In the genomic region with DNA sequence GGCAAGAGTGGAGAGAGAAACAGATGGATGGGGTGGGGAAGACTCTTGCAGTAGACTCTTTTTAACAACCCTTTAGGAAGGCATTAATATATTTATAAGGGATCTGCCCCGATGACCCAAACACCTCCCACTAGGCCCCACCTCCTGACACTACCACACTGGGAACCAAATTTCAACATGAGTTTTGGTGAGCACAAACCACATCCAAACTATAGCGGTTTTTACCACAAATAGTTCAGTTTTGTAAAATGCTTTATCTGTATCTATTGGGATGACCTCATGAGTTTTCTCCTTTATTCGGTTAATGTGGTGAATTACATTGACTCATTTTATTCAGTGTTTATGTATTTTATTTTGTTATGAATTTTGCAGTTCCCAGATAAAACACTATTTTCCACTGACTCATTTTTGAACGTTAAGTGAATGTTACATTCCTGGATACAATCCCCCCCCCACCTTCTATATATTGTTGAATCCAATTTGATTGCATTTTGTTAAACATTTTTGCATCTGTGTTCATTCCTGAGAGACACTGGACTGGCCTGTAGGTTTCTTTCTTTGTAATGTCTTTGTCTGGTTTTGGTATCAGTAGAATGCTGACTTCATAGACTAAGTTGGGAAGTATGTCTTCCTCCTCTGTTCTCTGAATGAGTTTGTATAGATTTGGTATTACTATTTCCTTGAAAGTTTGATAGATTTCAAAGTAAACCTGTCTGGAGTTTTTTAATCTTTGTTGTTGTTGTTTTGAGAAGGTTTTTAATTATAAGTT, we compare ENCODE assay signal across 19 cellular contexts. TPM values are rescaled to one million over a fixed set of nuclear protein-coding genes. Genes with fewer than 3 reads are reported as not detected.
"Had no signal": no experiment of that assay in that cellular context is flagged by ENCODE, and none has a peak within 500 bp of the region (broad histone marks: within the 10 kb centered on the region; RNA-seq: fewer than 3 reads in every experiment).

No MANE protein-coding gene starts in this region.

- DNase-seq: activated gamma-delta T cell; amniotic stem cell; effector CD8-positive, alpha-beta T cell; heart left ventricle; left lung; mammary epithelial cell; nephron progenitor cell; nucleus accumbens; stimulated activated naive CD4-positive, alpha-beta T cell; transverse colon; uterus; WERI-Rb-1 had no signal

- H3K27me3 Mint-ChIP-seq: dendritic cell treated with granulocyte-macrophage colony-stimulating factor and Interleukin-4, amounts not matched to agents 40 ng/mL and 50 ng/mL, for 4 days had no signal

- FAIRE-seq: endothelial cell of umbilical vein had no signal

- ATAC-seq: gastroesophageal sphincter, heart left ventricle, left lung had no signal

- H3K27ac ChIP-seq: cardiac muscle cell, esophagus muscularis mucosa, gastroesophageal sphincter, heart left ventricle, left lung, suprapubic skin, transverse colon, uterus, WERI-Rb-1 had no signal

- H3K4me3 Mint-ChIP-seq: dendritic cell treated with granulocyte-macrophage colony-stimulating factor and Interleukin-4, amounts not matched to agents 40 ng/mL and 50 ng/mL, for 4 days; nephron progenitor cell had no signal

- H3K4me3 ChIP-seq: cardiac muscle cell, esophagus muscularis mucosa, gastroesophageal sphincter, heart left ventricle, left lung, suprapubic skin, transverse colon, uterus had no signal

- H3K27me3 ChIP-seq: cardiac muscle cell, esophagus muscularis mucosa, gastroesophageal sphincter, heart left ventricle, left lung, transverse colon, uterus had no signal

- H3K36me3 ChIP-seq: cardiac muscle cell, esophagus muscularis mucosa, gastroesophageal sphincter, heart left ventricle, suprapubic skin, transverse colon, uterus had no signal

- H3K27ac Mint-ChIP-seq: dendritic cell treated with granulocyte-macrophage colony-stimulating factor and Interleukin-4, amounts not matched to agents 40 ng/mL and 50 ng/mL, for 4 days; nephron progenitor cell had no signal

- H3K4me1 Mint-ChIP-seq: nephron progenitor cell had no signal

- H3K4me1 ChIP-seq: gastroesophageal sphincter, left lung, suprapubic skin, transverse colon, uterus had no signal

RNA-seq across cellular contexts. Expression of a gene that starts 13.9 kb away (rescaled TPM):
- total RNA-seq: chondrocyte had no signal
